7 cellular contexts compared by ENCODE assay signal in genomic region chr3:106998841-106999809, GRCh38.
DNase-seq lines count a peak whose midpoint lies in the region; ATAC-seq lines count a peak whose summit lies in the region.
"Not testable (repeated sequence)": the region's sequence is repeated elsewhere in the genome, so short reads cannot be mapped to it uniquely, and the experiment has no call there.

No MANE protein-coding gene starts in this region.

- H3K27me3 Mint-ChIP-seq in activated CD4-positive, alpha-beta T cell treated with anti-CD3 and anti-CD28 coated beads, Interleukin-2, amount 10 ng/mL, durations not matched to agents 24 days and 14 days; naive B cell: not testable (repeated sequence)

- H3K4me3 Mint-ChIP-seq in activated CD4-positive, alpha-beta T cell treated with anti-CD3 and anti-CD28 coated beads, Interleukin-2, amount 10 ng/mL, durations not matched to agents 24 days and 14 days = peak overlapping the region; percentile 12
- peak overlapping the region; percentile 64 to 91 (median 84) for H3K4me3 Mint-ChIP-seq in naive B cell

- not testable (repeated sequence) for H3K27ac Mint-ChIP-seq in activated CD4-positive, alpha-beta T cell treated with anti-CD3 and anti-CD28 coated beads, Interleukin-2, amount 10 ng/mL, durations not matched to agents 24 days and 14 days
- H3K27ac Mint-ChIP-seq in naive B cell = peak overlapping the region in 5 of 6 donors; percentile 31 to 92 (median 77)

- H3K4me1 Mint-ChIP-seq in activated CD4-positive, alpha-beta T cell treated with anti-CD3 and anti-CD28 coated beads, Interleukin-2, amount 10 ng/mL, durations not matched to agents 24 days and 14 days = not testable (repeated sequence)
- peaks cover 17 to 33% (median 29%) of the 10 kb centered on the region in 3 donors for H3K4me1 Mint-ChIP-seq in naive B cell

- not testable (repeated sequence) for H3K9me3 Mint-ChIP-seq in activated CD4-positive, alpha-beta T cell treated with anti-CD3 and anti-CD28 coated beads, Interleukin-2, amount 10 ng/mL, durations not matched to agents 24 days and 14 days
- H3K9me3 Mint-ChIP-seq in naive B cell = peaks cover 2 to 20% (median 11%) of the 10 kb centered on the region in 7 donors

- intact Hi-C loops in activated CD4-positive, alpha-beta T cell treated with anti-CD3 and anti-CD28 coated beads, Interleukin-2, amount 10 ng/mL, durations not matched to agents 24 days and 14 days (cut with micrococcal nuclease) = not testable (repeated sequence)

- ATAC-seq in GM21360 (IDR thresholded peaks at IDR 0.05; ENCODE audit: unreplicated experiment) (peak; percentile 67), HG03097 (IDR thresholded peaks at IDR 0.05; ENCODE audit: low FRiP score, unreplicated experiment) (peak; percentile 66), naive B cell (ENCODE audit: low read depth in 2 of 2) (peak; percentile 67 to 71)

- not testable (repeated sequence) for H3K36me3 Mint-ChIP-seq in activated CD4-positive, alpha-beta T cell treated with anti-CD3 and anti-CD28 coated beads, Interleukin-2, amount 10 ng/mL, durations not matched to agents 24 days and 14 days (ENCODE audit: low read depth); naive B cell

- DNase-seq in ELF-1 (ENCODE audit: low read depth, low spot score) = peak; percentile 2
- DNase-seq in MV-4-11 (lab: John Stamatoyannopoulos, UW) = peak; percentile 5
- DNase-seq in activated CD4-positive, alpha-beta T cell treated with anti-CD3 and anti-CD28 coated beads, Interleukin-2, amount 10 ng/mL, durations not matched to agents 24 days and 14 days = peak; percentile 63
- peak; percentile 20 for DNase-seq in activated gamma-delta T cell treated with Interleukin-2 at 50 U/mL for 16 hours
- DNase-seq in naive B cell = peak; percentile 60

Comparison
In these comparisons a context has a peak if more than half of its experiments do, and no peak if none do; other contexts are left out.
1. Peak in every context shown above with its lines: DNase-seq and ATAC-seq.
2. DNase-seq: peak in every context shown above with its lines; median percentile 63 in activated CD4-positive, alpha-beta T cell treated with anti-CD3 and anti-CD28 coated beads, Interleukin-2, amount 10 ng/mL, durations not matched to agents 24 days and 14 days; 60 in naive B cell; 20 in activated gamma-delta T cell treated with Interleukin-2 at 50 U/mL for 16 hours; 5 in MV-4-11; 2 in ELF-1.